13 cellular contexts compared by ENCODE assay signal in the genomic region with DNA sequence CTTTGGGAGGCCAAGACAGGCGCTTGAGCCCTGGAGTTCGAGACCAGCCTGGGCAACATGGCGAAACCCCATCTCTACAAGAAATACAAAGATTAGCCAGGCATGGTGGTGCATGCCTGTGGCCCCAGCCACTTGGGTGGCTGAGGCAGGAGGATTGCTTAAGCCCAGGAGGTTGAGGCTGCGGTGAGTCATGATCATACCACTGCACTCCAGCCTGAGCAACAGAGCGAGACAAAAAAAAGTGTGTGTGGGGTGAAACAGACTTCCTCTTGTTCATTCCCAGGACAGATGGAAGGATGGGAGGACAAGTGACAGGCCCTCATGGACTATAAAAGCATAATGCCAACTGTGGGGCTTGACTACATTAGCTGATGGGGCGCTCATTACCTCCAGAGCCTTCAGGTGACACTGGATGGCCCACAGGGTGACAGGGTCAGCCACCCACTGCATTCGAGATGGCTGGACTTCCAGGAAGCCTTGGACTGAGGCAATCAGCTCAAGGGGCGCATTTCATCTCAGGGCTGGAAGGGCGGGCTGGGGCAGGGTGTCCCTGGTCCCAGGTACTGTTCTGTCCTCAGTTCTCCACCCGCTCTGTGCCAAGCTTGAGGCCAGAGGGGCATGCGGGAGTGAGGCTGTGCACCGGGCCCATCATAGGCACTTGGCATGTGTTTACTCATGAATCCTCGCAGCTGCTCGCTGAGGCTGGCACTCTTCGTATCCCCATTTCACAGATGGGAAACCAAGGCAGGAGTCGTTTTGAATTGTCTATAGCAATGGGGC. TPM values are rescaled to one million over a fixed set of nuclear protein-coding genes. Genes with fewer than 3 reads are reported as not detected.
DNase-seq lines count a peak whose midpoint lies in the region; ATAC-seq, FAIRE-seq and TF ChIP-seq lines count a peak whose summit lies in the region.
"Had no signal": no experiment of that assay in that cellular context is flagged by ENCODE, and none has a peak within 500 bp of the region (broad histone marks: within the 10 kb centered on the region; RNA-seq: fewer than 3 reads in every experiment).

No MANE protein-coding gene starts in this region.

- peak; percentile 29; the same call in 2 of the 3 replicates for ATAC-seq in RWPE2 (ENCODE audit: low read depth)
- ATAC-seq in GM18502 (IDR thresholded peaks at IDR 0.05; ENCODE audit: poor library complexity, unreplicated experiment), result no peak
- no peak for ATAC-seq in natural killer cell treated with Interleukin-12 subunit alpha and Interleukin-12 subunit beta and Interleukin-15 and Interleukin-18, amount 100 ng/mL, for 72 hours

- intact Hi-C loops in cardiac septum (cut with DNase I), result no loop called here
- intact Hi-C loops in left ventricle myocardium inferior (cut with micrococcal nuclease), result no loop called here

- no peaks in the 10 kb centered on the region for H3K9me3 Mint-ChIP-seq in natural killer cell treated with Interleukin-12 subunit alpha and Interleukin-12 subunit beta and Interleukin-15 and Interleukin-18, amount 100 ng/mL, for 72 hours
- H3K9me3 Mint-ChIP-seq: dendritic cell treated with granulocyte-macrophage colony-stimulating factor and Interleukin-4, amounts not matched to agents 40 ng/mL and 50 ng/mL, for 4 days had no signal

- H3K27ac ChIP-seq in left ventricle myocardium inferior (replicated peaks), result no peak overlapping the region
- no peak overlapping the region for H3K27ac ChIP-seq in RWPE2 (ENCODE audit: poor library complexity, severe bottlenecking)

- H3K4me1 Mint-ChIP-seq in natural killer cell treated with Interleukin-12 subunit alpha and Interleukin-12 subunit beta and Interleukin-15 and Interleukin-18, amount 100 ng/mL, for 72 hours (ENCODE audit: low read depth in 2 of 2), result no peaks in the 10 kb centered on the region
- H3K4me1 Mint-ChIP-seq: B cell had no signal

- H3K36me3 ChIP-seq in left ventricle myocardium inferior, result peaks cover 1% of the 10 kb centered on the region
- no peaks in the 10 kb centered on the region for H3K36me3 ChIP-seq in RWPE2 (ENCODE audit: low read depth)

- no peak for FAIRE-seq in GM19239 (lab: Jason Lieb, UNC)

- DNase-seq in cardiac septum (ENCODE audit: low spot score), result peak; percentile 74
- DNase-seq in left ventricle myocardium inferior, result no peak
- peak; percentile 49 for DNase-seq in RWPE2 (ENCODE audit: low spot score)
- peak; percentile 42 for DNase-seq in fibroblast of the aortic adventitia (ENCODE audit: low read depth)
- DNase-seq in GM19239 (ENCODE audit: insufficient read length, low spot score), result no peak
- no peak for DNase-seq in natural killer cell treated with Interleukin-12 subunit alpha and Interleukin-12 subunit beta and Interleukin-15 and Interleukin-18, amount 100 ng/mL, for 72 hours (ENCODE audit: low spot score)
- DNase-seq in NCI-H2029 treated with DMSO at 0.1 percent for 48 hours (lab: John Stamatoyannopoulos, UW), result no peak
- DNase-seq: activated CD4-positive, CD25-positive, alpha-beta regulatory T cell treated with anti-CD3 and anti-CD28 coated beads, Interleukin-2, amount 50 U/mL, for 72 hours; activated naive CD4-positive, alpha-beta T cell; stimulated activated CD8-positive, alpha-beta memory T cell treated with anti-CD3 and anti-CD28 coated beads, Interleukin-4, amount 100 ng/mL, for 48 hours had no signal

- H3K27ac Mint-ChIP-seq in natural killer cell treated with Interleukin-12 subunit alpha and Interleukin-12 subunit beta and Interleukin-15 and Interleukin-18, amount 100 ng/mL, for 72 hours, result no peak overlapping the region
- H3K27ac Mint-ChIP-seq: B cell; dendritic cell treated with granulocyte-macrophage colony-stimulating factor and Interleukin-4, amounts not matched to agents 40 ng/mL and 50 ng/mL, for 4 days had no signal

- H3K27me3 ChIP-seq in left ventricle myocardium inferior (ENCODE audit: low read depth), result no peaks in the 10 kb centered on the region
- H3K27me3 ChIP-seq in RWPE2 (ENCODE audit: insufficient read depth, poor library complexity, severe bottlenecking), result no peaks in the 10 kb centered on the region

- H3K4me1 ChIP-seq in left ventricle myocardium inferior (no peaks in the 10 kb centered on the region), RWPE2 (ENCODE audit: insufficient read depth, poor library complexity, severe bottlenecking) (no peaks in the 10 kb centered on the region)

- H3K36me3 Mint-ChIP-seq in natural killer cell treated with Interleukin-12 subunit alpha and Interleukin-12 subunit beta and Interleukin-15 and Interleukin-18, amount 100 ng/mL, for 72 hours, result no peaks in the 10 kb centered on the region

- no peaks in the 10 kb centered on the region for H3K27me3 Mint-ChIP-seq in natural killer cell treated with Interleukin-12 subunit alpha and Interleukin-12 subunit beta and Interleukin-15 and Interleukin-18, amount 100 ng/mL, for 72 hours

- H3K9me3 ChIP-seq in left ventricle myocardium inferior (replicated peaks) (no peaks in the 10 kb centered on the region), RWPE2 (ENCODE audit: severe bottlenecking) (no peaks in the 10 kb centered on the region)

- TF ChIP-seq CTCF in left ventricle myocardium inferior (IDR thresholded peaks at IDR 0.05; ENCODE audit: borderline replicate concordance), result no peak
- TF ChIP-seq CTCF in RWPE2 (IDR thresholded peaks at IDR 0.05; ENCODE audit: poor library complexity, severe bottlenecking), result no peak
- no peak for TF ChIP-seq CTCF in fibroblast of the aortic adventitia (IDR thresholded peaks at IDR 0.05; ENCODE audit: insufficient read depth, low read length)

- H3K4me3 ChIP-seq in left ventricle myocardium inferior (no peak overlapping the region), RWPE2 (ENCODE audit: severe bottlenecking) (no peak overlapping the region), fibroblast of the aortic adventitia (ENCODE audit: low read depth, low read length) (no peak overlapping the region)

- H3K4me3 Mint-ChIP-seq in natural killer cell treated with Interleukin-12 subunit alpha and Interleukin-12 subunit beta and Interleukin-15 and Interleukin-18, amount 100 ng/mL, for 72 hours, result no peak overlapping the region
- H3K4me3 Mint-ChIP-seq: B cell; dendritic cell treated with granulocyte-macrophage colony-stimulating factor and Interleukin-4, amounts not matched to agents 40 ng/mL and 50 ng/mL, for 4 days had no signal

RNA-seq across cellular contexts. Expression of gene NPTXR, which starts 12.5 kb away (rescaled TPM):
- total RNA-seq in cardiac septum (23.5 TPM), left ventricle myocardium inferior (23.3 TPM), fibroblast of the aortic adventitia (ENCODE audit: low replicate concordance) (1.3 and 2.0 TPM in 2 replicates)
- total RNA-seq in natural killer cell treated with Interleukin-12 subunit alpha and Interleukin-12 subunit beta and Interleukin-15 and Interleukin-18, amount 100 ng/mL, for 72 hours, result 1 to 10 TPM; 1.3 to 1.5 TPM

RNA-seq across cellular contexts. Expression of gene DNAL4, which starts 37.4 kb away (rescaled TPM):
- 8.1 TPM for total RNA-seq in cardiac septum
- 10.0 TPM for total RNA-seq in left ventricle myocardium inferior
- 2.5 and 11.0 TPM in 2 replicates for total RNA-seq in fibroblast of the aortic adventitia (ENCODE audit: low replicate concordance)
- total RNA-seq in natural killer cell treated with Interleukin-12 subunit alpha and Interleukin-12 subunit beta and Interleukin-15 and Interleukin-18, amount 100 ng/mL, for 72 hours, result 10 to 100 TPM in 1 of 2 donors, 1 to 10 TPM in 1; 9.0 to 11.0 TPM

RNA-seq across cellular contexts. Expression of gene CBX6, which starts 40.7 kb away (rescaled TPM):
- total RNA-seq in cardiac septum (60.3 TPM), left ventricle myocardium inferior (32.9 TPM), fibroblast of the aortic adventitia (ENCODE audit: low replicate concordance) (50.7 and 87.7 TPM in 2 replicates)
- 100 to 1,000 TPM in 1 of 2 donors, 10 to 100 TPM in 1; 95.2 to 137 TPM for total RNA-seq in natural killer cell treated with Interleukin-12 subunit alpha and Interleukin-12 subunit beta and Interleukin-15 and Interleukin-18, amount 100 ng/mL, for 72 hours

Comparison
In these comparisons a context has a peak if more than half of its experiments do, and no peak if none do; other contexts are left out.
1. DNase-seq: peak in cardiac septum (single experiment), RWPE2 (single experiment) and fibroblast of the aortic adventitia (single experiment); none in left ventricle myocardium inferior (single experiment), GM19239 (single experiment), natural killer cell treated with Interleukin-12 subunit alpha and Interleukin-12 subunit beta and Interleukin-15 and Interleukin-18, amount 100 ng/mL, for 72 hours (single experiment) and NCI-H2029 treated with DMSO at 0.1 percent for 48 hours (single experiment).